In the genomic region with DNA sequence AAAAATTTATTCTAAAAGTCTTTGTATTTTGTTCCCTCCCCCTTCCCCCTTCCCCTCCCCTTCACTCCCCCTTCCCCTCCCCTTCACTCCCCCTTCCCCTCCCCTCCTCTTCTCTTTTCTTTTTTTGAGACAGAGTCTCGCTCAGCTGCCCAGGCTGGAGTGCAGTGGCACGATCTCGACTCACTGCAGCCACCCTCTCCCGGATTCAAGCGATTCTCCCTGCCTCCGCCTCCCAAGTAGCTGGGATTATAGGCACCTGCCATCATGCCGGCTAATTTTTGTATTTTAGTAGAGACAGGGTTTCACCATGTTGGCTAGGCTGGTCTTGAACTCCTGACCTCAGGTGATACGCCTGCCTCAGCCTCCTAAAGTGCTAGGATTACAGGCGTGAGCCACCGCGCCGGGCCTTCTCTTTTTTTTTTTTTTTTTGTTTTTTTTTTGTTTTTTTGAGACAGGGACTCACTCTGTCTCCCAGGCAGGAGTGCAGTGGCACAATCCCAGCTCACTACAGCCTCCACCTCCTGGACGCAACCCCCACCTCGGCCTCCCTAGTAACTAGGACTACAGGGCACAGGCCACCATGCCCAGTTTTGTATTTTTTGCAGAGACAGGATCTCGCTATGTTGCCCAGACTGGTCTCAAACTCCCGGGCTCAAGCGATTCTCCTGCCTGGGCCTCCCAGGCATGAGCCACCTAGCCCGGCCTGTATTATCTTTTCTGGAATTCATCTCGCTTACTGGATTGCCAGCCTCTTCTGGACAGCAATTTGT, we compare ENCODE assay signal across 8 cellular contexts. TPM values are rescaled to one million over a fixed set of nuclear protein-coding genes. Genes with fewer than 3 reads are reported as not detected.
DNase-seq lines count a peak whose midpoint lies in the region; ATAC-seq and TF ChIP-seq lines count a peak whose summit lies in the region.

No MANE protein-coding gene starts in this region.

- H3K27me3 ChIP-seq in DOHH2 (ENCODE audit: control insufficient read depth, low read length) (no peaks in the 10 kb centered on the region), neuronal stem cell (ENCODE audit: control insufficient read depth in 3 of 3, insufficient read depth in 3 of 3, low read depth in 1 of 3, low read length in 3 of 3) (no peaks in the 10 kb centered on the region)
- H3K27me3 ChIP-seq in effector memory CD4-positive, alpha-beta T cell (replicated peaks; ENCODE audit: control insufficient read depth, insufficient read depth, low read length, poor library complexity, severe bottlenecking): no peaks in the 10 kb centered on the region

- H3K23ac ChIP-seq in neuronal stem cell (ENCODE audit: low read depth, low read length, poor library complexity): no peak overlapping the region

- H2AFZ ChIP-seq in OCI-LY7 (ENCODE audit: low read length) (peak overlapping the region; percentile 86; the same call in 1 of the 2 replicates), neuronal stem cell (ENCODE audit: low read length) (peak overlapping the region; percentile 90)

- H3K4ac ChIP-seq in neuronal stem cell (ENCODE audit: low read length): no peak overlapping the region

- POLR2A ChIA-PET in OCI-LY7 (lab: Charles Lee): interaction anchor here (0.6 to 3.0 kb wide), 3 partner anchors 9 to 833 kb away, joined by 3 to 30 read pairs (median 10); no protein-coding TSS in a partner anchor

- peak overlapping the region; percentile 58 for H2AK5ac ChIP-seq in neuronal stem cell (ENCODE audit: low read depth, low read length)

- H3K4me1 ChIP-seq in DOHH2 (ENCODE audit: control insufficient read depth, low read length): peaks cover 19% of the 10 kb centered on the region
- H3K4me1 ChIP-seq in OCI-LY7 (ENCODE audit: insufficient read depth, low read length, poor library complexity, severe bottlenecking): peaks cover 11% of the 10 kb centered on the region
- peaks cover 4% of the 10 kb centered on the region for H3K4me1 ChIP-seq in effector memory CD4-positive, alpha-beta T cell (ENCODE audit: control insufficient read depth, insufficient read depth, low read length, poor library complexity, severe bottlenecking)
- peaks cover 1 to 5% of the 10 kb centered on the region in 2 donors for H3K4me1 ChIP-seq in neuronal stem cell (ENCODE audit: control insufficient read depth in 2 of 2, insufficient read depth in 1 of 2, low read depth in 1 of 2, low read length in 2 of 2)

- H3K9ac ChIP-seq in neuronal stem cell (ENCODE audit: low read depth, low read length, poor library complexity): no peak overlapping the region

- no peak overlapping the region for H3K14ac ChIP-seq in neuronal stem cell (ENCODE audit: low read length)

- ATAC-seq in HG02884 (IDR thresholded peaks at IDR 0.05; ENCODE audit: unreplicated experiment): no peak

- no peak overlapping the region for H4K8ac ChIP-seq in neuronal stem cell (ENCODE audit: low read depth, low read length)

- CTCF ChIA-PET in OCI-LY7 (lab: Charles Lee; ENCODE audit: unreplicated experiment): interaction anchor here (0.8 kb wide), 1 partner anchor 9 kb away, joined by 5 read pairs; no protein-coding TSS in a partner anchor

- no peaks in the 10 kb centered on the region for H3K9me3 ChIP-seq in DOHH2 (ENCODE audit: control insufficient read depth, insufficient read depth, low read length)
- H3K9me3 ChIP-seq in OCI-LY7 (ENCODE audit: low read length): no peaks in the 10 kb centered on the region
- H3K9me3 ChIP-seq in effector memory CD4-positive, alpha-beta T cell (ENCODE audit: control insufficient read depth, low read length): no peaks in the 10 kb centered on the region
- no peaks in the 10 kb centered on the region for H3K9me3 ChIP-seq in neuronal stem cell (replicated peaks in 1 of 2; ENCODE audit: control insufficient read depth in 2 of 2, insufficient read depth in 1 of 2, low read depth in 1 of 2, low read length in 2 of 2)

- in situ Hi-C loops in G401 (cut with HindIII; ENCODE audit: low sequenced_read_pairs) (no loop called here), GM13977 (cut with MboI; ENCODE audit: low pct_unique_long_range_greater_than_20kb, low sequenced_read_pairs, unreplicated experiment) (no loop called here)

- no peak overlapping the region for H2BK12ac ChIP-seq in neuronal stem cell (ENCODE audit: low read length)

- H3K79me2 ChIP-seq in DOHH2 (ENCODE audit: control insufficient read depth, low read length) (peaks cover 28% of the 10 kb centered on the region), OCI-LY7 (ENCODE audit: insufficient read depth, low read depth, low read length) (peaks cover 19% of the 10 kb centered on the region; the same call in 1 of the 2 replicates)

- peaks cover 15% of the 10 kb centered on the region for H3F3A ChIP-seq in DOHH2 (ENCODE audit: control insufficient read depth, insufficient read depth)

- H3K27ac ChIP-seq in DOHH2 (ENCODE audit: low read depth, low read length) (peak overlapping the region; percentile 71; the same call in 1 of the 2 replicates), OCI-LY7 (ENCODE audit: low read depth, low read length, poor library complexity, severe bottlenecking) (peak overlapping the region; percentile 73), neuronal stem cell (replicated peaks; ENCODE audit: low read length) (no peak overlapping the region)
- no peak overlapping the region for H3K27ac ChIP-seq in effector memory CD4-positive, alpha-beta T cell (ENCODE audit: insufficient read depth, low read length, poor library complexity, severe bottlenecking)

- BruUV-seq in OCI-LY7 (replicated peaks; lab: Mats Ljungman, UMichigan): no TSS peak

- DNase-seq in OCI-LY7 (ENCODE audit: low spot score): no peak
- DNase-seq in effector memory CD4-positive, alpha-beta T cell: no peak
- no peak for DNase-seq in neuronal stem cell (ENCODE audit: low spot score)
- no peak for DNase-seq in MV-4-11 (lab: John Stamatoyannopoulos, UW)
- no peak for DNase-seq in G401 (ENCODE audit: low spot score)
- DNase-seq in GM13977 (ENCODE audit: low spot score): no peak

- H3K18ac ChIP-seq in neuronal stem cell (ENCODE audit: low read length): no peak overlapping the region

- WGBS in neuronal stem cell (ENCODE audit: extremely low coverage in 2 of 2, insufficient read length in 2 of 2, insufficient replicate concordance in 1 of 2), 2 donors: no CpG with 5 or more reads among the region's 19 CpGs

- no peaks in the 10 kb centered on the region for H4K20me1 ChIP-seq in DOHH2 (ENCODE audit: control insufficient read depth, insufficient read depth, low read depth, low read length)
- H4K20me1 ChIP-seq in OCI-LY7 (ENCODE audit: insufficient read depth, low read length): no peaks in the 10 kb centered on the region

- TF ChIP-seq CTCF in DOHH2 (IDR thresholded peaks at IDR 0.05; ENCODE audit: low read depth, low read length, poor library complexity, severe bottlenecking) (no peak), OCI-LY7 (conservative IDR thresholded peaks at IDR 0.05; ENCODE audit: low read length) (no peak), GM13977 (IDR thresholded peaks at IDR 0.05; ENCODE audit: extremely low read depth, insufficient read depth, missing control alignments) (no peak)

- H3K4me3 ChIP-seq in DOHH2 (ENCODE audit: low read length) (peak overlapping the region; percentile 85), OCI-LY7 (ENCODE audit: low read depth, low read length, poor library complexity, severe bottlenecking) (peak overlapping the region; percentile 76), neuronal stem cell (ENCODE audit: low read length in 2 of 2) (peak overlapping the region in 1 of 2 donors; percentile 66)
- peak overlapping the region; percentile 95 for H3K4me3 ChIP-seq in effector memory CD4-positive, alpha-beta T cell (ENCODE audit: insufficient read depth, low read depth, low read length, poor library complexity, severe bottlenecking)

- no peak overlapping the region for H2BK5ac ChIP-seq in neuronal stem cell (ENCODE audit: low read length)

- H2BK15ac ChIP-seq in neuronal stem cell (ENCODE audit: low read length): peak overlapping the region; percentile 27

- H3K36me3 ChIP-seq in DOHH2 (ENCODE audit: control insufficient read depth, low read length) (peaks cover 7% of the 10 kb centered on the region; the same call in 1 of the 2 replicates), OCI-LY7 (ENCODE audit: insufficient read depth, low read length) (no peaks in the 10 kb centered on the region), neuronal stem cell (replicated peaks in 1 of 2; ENCODE audit: control insufficient read depth in 2 of 2, insufficient read depth in 2 of 2, low read length in 2 of 2) (no peaks in the 10 kb centered on the region)
- no peaks in the 10 kb centered on the region for H3K36me3 ChIP-seq in effector memory CD4-positive, alpha-beta T cell (ENCODE audit: control insufficient read depth, insufficient read depth, low read length)

- H3K4me2 ChIP-seq in DOHH2 (ENCODE audit: low read length) (peak overlapping the region; percentile 87), OCI-LY7 (ENCODE audit: low read length) (peak overlapping the region; percentile 92), neuronal stem cell (ENCODE audit: insufficient read depth, low read length, poor library complexity, severe bottlenecking) (no peak overlapping the region)

- no peak overlapping the region for H2BK120ac ChIP-seq in neuronal stem cell (ENCODE audit: low read depth, low read length)

- no peak overlapping the region for H4K91ac ChIP-seq in neuronal stem cell (ENCODE audit: low read depth, low read length, poor library complexity)

- intact Hi-C loops in OCI-LY7 (cut with micrococcal nuclease; ENCODE audit: unreplicated experiment): no loop called here

- H3K9me2 ChIP-seq in DOHH2 (replicated peaks; ENCODE audit: control insufficient read depth, low read length) (no peaks in the 10 kb centered on the region), OCI-LY7 (ENCODE audit: insufficient read depth, low read length) (no peaks in the 10 kb centered on the region)

- H3K79me1 ChIP-seq in neuronal stem cell (ENCODE audit: low read depth, low read length): no peaks in the 10 kb centered on the region

RNA-seq across cellular contexts. Expression of a gene that starts 1.1 kb away (rescaled TPM):
- total RNA-seq in OCI-LY7 (2014; rRNA removed; shearing (Covaris generic)): 9.0 and 9.8 TPM in 2 replicates
- total RNA-seq in OCI-LY7 (2022): 8.9 and 11.5 TPM in 2 replicates
- 2.3 TPM for polyA plus RNA-seq in neuronal stem cell (2013, experiment 1 of 2)
- polyA plus RNA-seq in neuronal stem cell (2013, experiment 2 of 2): 2.2 TPM
- total RNA-seq in G401 (2014; rRNA removed; shearing (Covaris generic)): 9.5 and 11.1 TPM in 2 replicates

RNA-seq across cellular contexts. Expression of a gene that starts 32.9 kb away (rescaled TPM):
- total RNA-seq in OCI-LY7 (2014; rRNA removed; shearing (Covaris generic)): 67.9 and 72.9 TPM in 2 replicates
- total RNA-seq in OCI-LY7 (2022): 79.3 and 88.6 TPM in 2 replicates
- polyA plus RNA-seq in neuronal stem cell (2013, experiment 1 of 2): 100 TPM
- 102 TPM for polyA plus RNA-seq in neuronal stem cell (2013, experiment 2 of 2)
- 204 and 244 TPM in 2 replicates for total RNA-seq in G401 (2014; rRNA removed; shearing (Covaris generic))

Comparison
In these comparisons a context has a peak if more than half of its experiments do, and no peak if none do; other contexts are left out.
1. H3K27ac ChIP-seq: peak in DOHH2 (single experiment) and OCI-LY7 (single experiment); none in effector memory CD4-positive, alpha-beta T cell (single experiment) and neuronal stem cell (single experiment).